ENCODE assay signal across 10 cellular contexts in the genomic region with DNA sequence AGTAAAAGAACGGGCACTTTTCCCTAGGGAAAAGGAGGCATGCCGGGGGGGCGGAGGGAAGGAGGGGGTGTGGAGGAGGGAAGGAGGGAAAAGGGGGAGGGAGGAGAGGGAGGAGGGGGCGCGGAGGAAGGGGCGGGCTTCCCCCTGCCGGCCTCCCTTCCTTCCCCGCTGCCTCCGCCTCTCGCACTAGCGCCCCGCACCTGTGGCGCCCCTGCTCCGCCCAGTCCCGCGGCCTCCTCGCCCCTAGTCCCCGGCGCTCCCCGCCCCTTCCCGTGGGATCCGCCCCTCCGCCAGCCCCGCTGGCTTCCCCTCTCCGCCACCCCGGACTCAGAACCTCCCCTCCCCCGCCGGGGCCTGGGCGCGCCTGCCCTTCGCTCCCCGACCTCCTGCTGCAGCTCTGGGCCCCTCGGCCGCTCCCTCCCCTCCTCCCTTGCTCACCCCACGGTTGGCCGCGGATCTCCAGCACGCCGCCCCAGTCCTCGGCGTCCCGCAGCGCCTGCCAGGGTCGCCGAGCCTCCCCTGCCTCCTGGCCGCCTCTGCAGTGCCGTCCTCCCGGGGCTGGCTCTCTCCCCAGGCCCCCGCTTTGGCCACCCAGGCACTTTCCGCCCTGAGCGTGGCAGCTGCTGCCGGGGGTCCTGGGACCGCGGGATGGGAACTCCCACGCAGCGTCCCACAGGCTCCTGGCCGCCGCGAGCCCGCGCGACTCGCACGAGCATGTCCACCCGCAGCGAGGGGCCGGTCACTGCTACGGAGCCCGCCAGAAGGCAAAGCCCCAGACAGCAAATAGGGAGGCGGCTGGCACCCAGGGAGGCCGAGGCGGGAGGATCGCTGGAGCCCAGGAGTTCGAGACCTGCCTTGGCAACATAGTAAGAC.
DNase-seq lines count a peak whose midpoint lies in the region; ATAC-seq, FAIRE-seq and TF ChIP-seq lines count a peak whose summit lies in the region.
"Had no signal": no experiment of that assay in that cellular context is flagged by ENCODE, and none has a peak within 500 bp of the region (broad histone marks: within the 10 kb centered on the region; RNA-seq: fewer than 3 reads in every experiment).

No MANE protein-coding gene starts in this region.

- H3K4me3 ChIP-seq in breast epithelium = peak overlapping the region; percentile 40 to 72 (median 61)
- peak overlapping the region; percentile 55 for H3K4me3 ChIP-seq in kidney epithelial cell (ENCODE audit: low read depth, low read length)
- peak overlapping the region; percentile 55 for H3K4me3 ChIP-seq in suprapubic skin

- H3K36me3 Mint-ChIP-seq in T-helper 17 cell (ENCODE audit: low read depth) = peaks cover 2% of the 10 kb centered on the region

- H3K27me3 ChIP-seq in breast epithelium (no peaks in the 10 kb centered on the region), kidney epithelial cell (ENCODE audit: control insufficient read depth, insufficient read depth, low read length) (no peaks in the 10 kb centered on the region), suprapubic skin (peaks cover 16% of the 10 kb centered on the region)

- 3% methylated on average over 10 of the region's 74 CpGs for WGBS in suprapubic skin

- ATAC-seq in T-helper 17 cell = no peak

- H3K27ac Mint-ChIP-seq in T-helper 17 cell = no peak overlapping the region

- H3K27ac ChIP-seq in breast epithelium (no peak overlapping the region), suprapubic skin (no peak overlapping the region)
- H3K27ac ChIP-seq: 22Rv1 had no signal

- H3K4me3 Mint-ChIP-seq in T-helper 17 cell = no peak overlapping the region
- H3K4me3 Mint-ChIP-seq: central memory CD8-positive, alpha-beta T cell had no signal

- FAIRE-seq in GM19239 (lab: Jason Lieb, UNC) = no peak

- peaks cover 2% of the 10 kb centered on the region for H3K4me1 Mint-ChIP-seq in T-helper 17 cell
- H3K4me1 Mint-ChIP-seq: central memory CD8-positive, alpha-beta T cell had no signal

- TF ChIP-seq CTCF in breast epithelium (IDR thresholded peaks at IDR 0.05) = no peak
- TF ChIP-seq CTCF in kidney epithelial cell (IDR thresholded peaks at IDR 0.05; ENCODE audit: insufficient read depth, low read length, poor library complexity, severe bottlenecking) = no peak
- no peak for TF ChIP-seq CTCF in suprapubic skin (IDR thresholded peaks at IDR 0.05)

- H3K27me3 Mint-ChIP-seq in T-helper 17 cell = peaks cover 40% of the 10 kb centered on the region

- intact Hi-C loops in breast epithelium (cut with DNase I; ENCODE audit: low total_unique reads) = no loop called here

- TF ChIP-seq POLR2A in breast epithelium (IDR thresholded peaks at IDR 0.05) (no peak), suprapubic skin (IDR thresholded peaks at IDR 0.05) (no peak)

- H3K4me1 ChIP-seq in breast epithelium = no peaks in the 10 kb centered on the region
- H3K4me1 ChIP-seq in suprapubic skin = peaks cover 13% of the 10 kb centered on the region

- TF ChIP-seq EP300 in suprapubic skin (IDR thresholded peaks at IDR 0.05) = no peak

- H3K36me3 ChIP-seq in breast epithelium = no peaks in the 10 kb centered on the region
- no peaks in the 10 kb centered on the region for H3K36me3 ChIP-seq in kidney epithelial cell (ENCODE audit: control insufficient read depth, insufficient read depth, low read length)
- H3K36me3 ChIP-seq in suprapubic skin = no peaks in the 10 kb centered on the region

- no peaks in the 10 kb centered on the region for H3K9me3 ChIP-seq in breast epithelium
- no peaks in the 10 kb centered on the region for H3K9me3 ChIP-seq in suprapubic skin
- no peaks in the 10 kb centered on the region for H3K9me3 ChIP-seq in T-helper 17 cell (ENCODE audit: control insufficient read depth, low read length, poor library complexity, severe bottlenecking)

- DNase-seq in DMS 273 (lab: John Stamatoyannopoulos, UW; ENCODE audit: unreplicated experiment) (peak; percentile 74), DMS 273 treated with DMSO at 0.1 percent for 48 hours (lab: John Stamatoyannopoulos, UW) (no peak), breast epithelium (ENCODE audit: low spot score in 2 of 2) (no peak), kidney epithelial cell (ENCODE audit: low read depth) (no peak), suprapubic skin (ENCODE audit: low spot score in 2 of 2) (no peak), GM19239 (ENCODE audit: insufficient read length, low spot score) (no peak), SHP77 treated with DMSO at 0.1 percent for 48 hours (lab: John Stamatoyannopoulos, UW) (no peak), T-helper 17 cell (no peak)
